In genomic region chr4:80092088-80092487, GRCh38 we compare ENCODE assay signal across 15 cellular contexts. TPM values are rescaled to one million over a fixed set of nuclear protein-coding genes. Genes with fewer than 3 reads are reported as not detected.
A peak's percentile ranks its signal among the peaks of the same experiment; 100 is the strongest.
DNase-seq lines count a peak whose midpoint lies in the region; ATAC-seq and FAIRE-seq lines count a peak whose summit lies in the region.
"Had no signal": no experiment of that assay in that cellular context is flagged by ENCODE, and none has a peak within 500 bp of the region (broad histone marks: within the 10 kb centered on the region; RNA-seq: fewer than 3 reads in every experiment).

No MANE protein-coding gene starts in this region.

- no peak overlapping the region for H3K27ac Mint-ChIP-seq in activated CD8-positive, alpha-beta memory T cell treated with anti-CD3 and anti-CD28 coated beads, Interleukin-2, amount 10 ng/mL, durations not matched to agents 7 days and 5 days
- H3K27ac Mint-ChIP-seq in stimulated activated effector memory CD8-positive, alpha-beta T cell treated with anti-CD3 and anti-CD28 coated beads, Interleukin-12 subunit alpha, Interleukin-12 subunit beta, amount 100 ng/mL, for 72 hours = no peak overlapping the region
- no peak overlapping the region for H3K27ac Mint-ChIP-seq in activated CD8-positive, alpha-beta T cell treated with anti-CD3 and anti-CD28 coated beads, Interleukin-2, amount 10 ng/mL, durations not matched to agents 7 days and 5 days

- FAIRE-seq in GM18507 (lab: Jason Lieb, UNC) (peak; percentile 50), frontal cortex (lab: Jason Lieb, UNC) (no peak)
- FAIRE-seq: GM12878, H1 had no signal

- H3K27me3 Mint-ChIP-seq in activated CD8-positive, alpha-beta memory T cell treated with anti-CD3 and anti-CD28 coated beads, Interleukin-2, amount 10 ng/mL, durations not matched to agents 7 days and 5 days = peaks cover 15% of the 10 kb centered on the region
- peaks cover 5% of the 10 kb centered on the region for H3K27me3 Mint-ChIP-seq in activated CD8-positive, alpha-beta T cell treated with anti-CD3 and anti-CD28 coated beads, Interleukin-2, amount 10 ng/mL, durations not matched to agents 7 days and 5 days (ENCODE audit: low read depth)

- peaks cover 18% of the 10 kb centered on the region for H3K4me1 Mint-ChIP-seq in activated CD8-positive, alpha-beta memory T cell treated with anti-CD3 and anti-CD28 coated beads, Interleukin-2, amount 10 ng/mL, durations not matched to agents 7 days and 5 days
- H3K4me1 Mint-ChIP-seq in stimulated activated effector memory CD8-positive, alpha-beta T cell treated with anti-CD3 and anti-CD28 coated beads, Interleukin-12 subunit alpha, Interleukin-12 subunit beta, amount 100 ng/mL, for 72 hours = peaks cover 13% of the 10 kb centered on the region
- H3K4me1 Mint-ChIP-seq in activated CD8-positive, alpha-beta T cell treated with anti-CD3 and anti-CD28 coated beads, Interleukin-2, amount 10 ng/mL, durations not matched to agents 7 days and 5 days (ENCODE audit: low read depth) = peaks cover 12% of the 10 kb centered on the region

- peaks cover 15% of the 10 kb centered on the region for H3K36me3 Mint-ChIP-seq in activated CD8-positive, alpha-beta memory T cell treated with anti-CD3 and anti-CD28 coated beads, Interleukin-2, amount 10 ng/mL, durations not matched to agents 7 days and 5 days
- H3K36me3 Mint-ChIP-seq in stimulated activated effector memory CD8-positive, alpha-beta T cell treated with anti-CD3 and anti-CD28 coated beads, Interleukin-12 subunit alpha, Interleukin-12 subunit beta, amount 100 ng/mL, for 72 hours = no peaks in the 10 kb centered on the region
- H3K36me3 Mint-ChIP-seq in activated CD8-positive, alpha-beta T cell treated with anti-CD3 and anti-CD28 coated beads, Interleukin-2, amount 10 ng/mL, durations not matched to agents 7 days and 5 days (ENCODE audit: low read depth) = no peaks in the 10 kb centered on the region
- H3K36me3 Mint-ChIP-seq: CD14-positive monocyte; CD4-positive, alpha-beta memory T cell had no signal

- peak; percentile 67 for ATAC-seq in activated CD8-positive, alpha-beta memory T cell treated with anti-CD3 and anti-CD28 coated beads, Interleukin-2, amount 10 ng/mL, durations not matched to agents 7 days and 5 days
- peak; percentile 43 for ATAC-seq in GM21423 (IDR thresholded peaks at IDR 0.05; ENCODE audit: unreplicated experiment)
- peak; percentile 68 for ATAC-seq in stimulated activated effector memory CD8-positive, alpha-beta T cell treated with anti-CD3 and anti-CD28 coated beads, Interleukin-12 subunit alpha, Interleukin-12 subunit beta, amount 100 ng/mL, for 72 hours
- ATAC-seq in activated CD8-positive, alpha-beta T cell treated with anti-CD3 and anti-CD28 coated beads, Interleukin-2, amount 10 ng/mL, durations not matched to agents 7 days and 5 days = no peak
- ATAC-seq: GM12878 had no signal

- DNase-seq in activated CD8-positive, alpha-beta memory T cell treated with anti-CD3 and anti-CD28 coated beads, Interleukin-2, amount 10 ng/mL, durations not matched to agents 7 days and 5 days = no peak
- DNase-seq in activated CD8-positive, alpha-beta memory T cell treated with anti-CD3 and anti-CD28 coated beads, Interleukin-2, amount 50 U/mL, for 4 hours = no peak
- DNase-seq in GM18507 (ENCODE audit: extremely low spot score, insufficient read length, low read depth) (no peak), frontal cortex (ENCODE audit: low spot score in 2 of 2) (no peak)
- no peak for DNase-seq in stimulated activated effector memory CD8-positive, alpha-beta T cell treated with anti-CD3 and anti-CD28 coated beads, Interleukin-12 subunit alpha, Interleukin-12 subunit beta, amount 100 ng/mL, for 72 hours (ENCODE audit: low spot score in 2 of 2)
- no peak for DNase-seq in activated CD8-positive, alpha-beta T cell treated with anti-CD3 and anti-CD28 coated beads, Interleukin-2, amount 10 ng/mL, durations not matched to agents 7 days and 5 days
- DNase-seq: 8988T; Calu3; CD4-positive, alpha-beta memory T cell; DMS79 treated with DMSO at 0.1 percent for 48 hours; EL had no signal

- H3K4me3 Mint-ChIP-seq in activated CD8-positive, alpha-beta memory T cell treated with anti-CD3 and anti-CD28 coated beads, Interleukin-2, amount 10 ng/mL, durations not matched to agents 7 days and 5 days = no peak overlapping the region
- H3K4me3 Mint-ChIP-seq in stimulated activated effector memory CD8-positive, alpha-beta T cell treated with anti-CD3 and anti-CD28 coated beads, Interleukin-12 subunit alpha, Interleukin-12 subunit beta, amount 100 ng/mL, for 72 hours = no peak overlapping the region
- no peak overlapping the region for H3K4me3 Mint-ChIP-seq in activated CD8-positive, alpha-beta T cell treated with anti-CD3 and anti-CD28 coated beads, Interleukin-2, amount 10 ng/mL, durations not matched to agents 7 days and 5 days
- H3K4me3 Mint-ChIP-seq: CD14-positive monocyte; CD4-positive, alpha-beta memory T cell had no signal

- POLR2A ChIA-PET in activated CD8-positive, alpha-beta T cell treated with anti-CD3 and anti-CD28 coated beads, Interleukin-2, amount 10 ng/mL, durations not matched to agents 7 days and 5 days (lab: Charles Lee) = no interaction called here

- CTCF ChIA-PET in activated CD8-positive, alpha-beta memory T cell treated with anti-CD3 and anti-CD28 coated beads, Interleukin-2, amount 10 ng/mL, durations not matched to agents 7 days and 5 days (lab: Charles Lee) = interaction anchor here (0.7 to 1.4 kb wide), 3 partner anchors 27 to 110 kb away, joined by 3 to 6 read pairs (median 3); no protein-coding TSS in a partner anchor
- CTCF ChIA-PET in activated CD8-positive, alpha-beta T cell treated with anti-CD3 and anti-CD28 coated beads, Interleukin-2, amount 10 ng/mL, durations not matched to agents 7 days and 5 days (lab: Charles Lee) = interaction anchor here (0.6 to 1.8 kb wide), 4 partner anchors 34 to 174 kb away, joined by 3 to 4 read pairs (median 3); no protein-coding TSS in a partner anchor

- H3K9me3 Mint-ChIP-seq in activated CD8-positive, alpha-beta memory T cell treated with anti-CD3 and anti-CD28 coated beads, Interleukin-2, amount 10 ng/mL, durations not matched to agents 7 days and 5 days (ENCODE audit: low read depth) = no peaks in the 10 kb centered on the region
- no peaks in the 10 kb centered on the region for H3K9me3 Mint-ChIP-seq in stimulated activated effector memory CD8-positive, alpha-beta T cell treated with anti-CD3 and anti-CD28 coated beads, Interleukin-12 subunit alpha, Interleukin-12 subunit beta, amount 100 ng/mL, for 72 hours
- H3K9me3 Mint-ChIP-seq in activated CD8-positive, alpha-beta T cell treated with anti-CD3 and anti-CD28 coated beads, Interleukin-2, amount 10 ng/mL, durations not matched to agents 7 days and 5 days (ENCODE audit: insufficient read depth) = no peaks in the 10 kb centered on the region
- H3K9me3 Mint-ChIP-seq: CD14-positive monocyte; CD4-positive, alpha-beta memory T cell had no signal

RNA-seq across cellular contexts. Expression of gene ANTXR2, which starts 19.1 kb away (rescaled TPM):
- total RNA-seq in activated CD8-positive, alpha-beta memory T cell treated with anti-CD3 and anti-CD28 coated beads, Interleukin-2, amount 10 ng/mL, durations not matched to agents 7 days and 5 days = 10 to 100 TPM; 52.0 to 55.0 TPM
- 12.6 TPM for total RNA-seq in frontal cortex
- 10 to 100 TPM; 15.0 to 18.0 TPM for total RNA-seq in activated CD8-positive, alpha-beta T cell treated with anti-CD3 and anti-CD28 coated beads, Interleukin-2, amount 10 ng/mL, durations not matched to agents 7 days and 5 days
